ENCODE assay signal across 12 cellular contexts in genomic region chr12:68871396-68871795, GRCh38.
DNase-seq lines count a peak whose midpoint lies in the region; ATAC-seq and TF ChIP-seq lines count a peak whose summit lies in the region.
"Had no signal": no experiment of that assay in that cellular context is flagged by ENCODE, and none has a peak within 500 bp of the region (broad histone marks: within the 10 kb centered on the region; RNA-seq: fewer than 3 reads in every experiment).

No MANE protein-coding gene starts in this region.

- H3K79me2 ChIP-seq in SU-DHL-6 (ENCODE audit: insufficient read depth, low read length) = no peaks in the 10 kb centered on the region

- peaks cover 20% of the 10 kb centered on the region for H3K36me3 Mint-ChIP-seq in activated CD4-positive, alpha-beta T cell treated with anti-CD3 and anti-CD28 coated beads, Interleukin-2, amount 10 ng/mL, durations not matched to agents 24 days and 14 days (ENCODE audit: low read depth)
- H3K36me3 Mint-ChIP-seq in activated CD4-positive, alpha-beta T cell treated with anti-CD3 and anti-CD28 coated beads for 36 hours (ENCODE audit: low read depth) = no peaks in the 10 kb centered on the region

- no peak overlapping the region for H3K27ac ChIP-seq in SU-DHL-6 (ENCODE audit: low read depth, low read length)
- H3K27ac ChIP-seq: BLaER1 treated with 17β-estradiol and CSF1 and Interleukin-3, amounts not matched to agents 10 nM and 100 nM; GM23248 had no signal

- DNase-seq in activated CD4-positive, alpha-beta T cell treated with anti-CD3 and anti-CD28 coated beads, Interleukin-2, amount 10 ng/mL, durations not matched to agents 24 days and 14 days = no peak
- no peak for DNase-seq in activated CD4-positive, alpha-beta T cell treated with anti-CD3 and anti-CD28 coated beads for 36 hours
- no peak for DNase-seq in foreskin fibroblast
- no peak for DNase-seq in NCI-H146 treated with DMSO at 0.1 percent for 48 hours (lab: John Stamatoyannopoulos, UW; ENCODE audit: unreplicated experiment)
- no peak for DNase-seq in NCI-H1092 (lab: John Stamatoyannopoulos, UW)
- DNase-seq: CD4-positive, alpha-beta T cell; DMS 273 treated with DMSO at 0.1 percent for 48 hours had no signal

- intact Hi-C loops in activated CD4-positive, alpha-beta T cell treated with anti-CD3 and anti-CD28 coated beads, Interleukin-2, amount 10 ng/mL, durations not matched to agents 24 days and 14 days (cut with micrococcal nuclease) = no loop called here
- intact Hi-C loops in activated CD4-positive, alpha-beta T cell treated with anti-CD3 and anti-CD28 coated beads for 36 hours (cut with DNase I, micrococcal nuclease) = no loop called here

- H3K9me3 ChIP-seq in SU-DHL-6 (ENCODE audit: insufficient read depth, low read length) = no peaks in the 10 kb centered on the region

- ATAC-seq in activated CD4-positive, alpha-beta T cell treated with anti-CD3 and anti-CD28 coated beads for 36 hours = no peak
- ATAC-seq in GM18867 (IDR thresholded peaks at IDR 0.05; ENCODE audit: unreplicated experiment) = peak; percentile 10

- no peaks in the 10 kb centered on the region for H3K9me2 ChIP-seq in SU-DHL-6 (replicated peaks; ENCODE audit: insufficient read depth, low read length)

- CTCF ChIA-PET in activated CD4-positive, alpha-beta T cell treated with anti-CD3 and anti-CD28 coated beads for 36 hours (lab: Charles Lee) = interaction anchor here (1.1 to 1.2 kb wide), 2 partner anchors 9 to 83 kb away, joined by 3 read pairs; no protein-coding TSS in a partner anchor

- H3K9ac ChIP-seq in SU-DHL-6 (ENCODE audit: low read length) = no peak overlapping the region
- H3K9ac ChIP-seq: BLaER1 treated with 17β-estradiol and CSF1 and Interleukin-3, amounts not matched to agents 10 nM and 100 nM; GM23248 had no signal

- no peaks in the 10 kb centered on the region for H3K9me3 Mint-ChIP-seq in activated CD4-positive, alpha-beta T cell treated with anti-CD3 and anti-CD28 coated beads, Interleukin-2, amount 10 ng/mL, durations not matched to agents 24 days and 14 days
- no peaks in the 10 kb centered on the region for H3K9me3 Mint-ChIP-seq in activated CD4-positive, alpha-beta T cell treated with anti-CD3 and anti-CD28 coated beads for 36 hours (ENCODE audit: low read depth)
- H3K9me3 Mint-ChIP-seq: CD4-positive, alpha-beta T cell had no signal

- peak overlapping the region; percentile 64 for H2AFZ ChIP-seq in SU-DHL-6 (ENCODE audit: low read depth, low read length, severe bottlenecking)
- H2AFZ ChIP-seq: GM23248 had no signal

- peaks cover 7% of the 10 kb centered on the region for H3K4me1 Mint-ChIP-seq in activated CD4-positive, alpha-beta T cell treated with anti-CD3 and anti-CD28 coated beads, Interleukin-2, amount 10 ng/mL, durations not matched to agents 24 days and 14 days
- H3K4me1 Mint-ChIP-seq in activated CD4-positive, alpha-beta T cell treated with anti-CD3 and anti-CD28 coated beads for 36 hours = no peaks in the 10 kb centered on the region

- H3K36me3 ChIP-seq in SU-DHL-6 (ENCODE audit: low read length) = no peaks in the 10 kb centered on the region

- no peak overlapping the region for H3K4me3 Mint-ChIP-seq in activated CD4-positive, alpha-beta T cell treated with anti-CD3 and anti-CD28 coated beads, Interleukin-2, amount 10 ng/mL, durations not matched to agents 24 days and 14 days
- no peak overlapping the region for H3K4me3 Mint-ChIP-seq in activated CD4-positive, alpha-beta T cell treated with anti-CD3 and anti-CD28 coated beads for 36 hours
- H3K4me3 Mint-ChIP-seq: CD4-positive, alpha-beta T cell had no signal

- POLR2A ChIA-PET in activated CD4-positive, alpha-beta T cell treated with anti-CD3 and anti-CD28 coated beads for 36 hours (lab: Charles Lee) = no interaction called here

- TF ChIP-seq CTCF in SU-DHL-6 (IDR thresholded peaks at IDR 0.05; ENCODE audit: insufficient read depth, low read length, poor library complexity, severe bottlenecking) (no peak), foreskin fibroblast (IDR thresholded peaks at IDR 0.05; ENCODE audit: low read depth, low read length) (no peak)

- H3K27ac Mint-ChIP-seq in activated CD4-positive, alpha-beta T cell treated with anti-CD3 and anti-CD28 coated beads, Interleukin-2, amount 10 ng/mL, durations not matched to agents 24 days and 14 days = peak overlapping the region; percentile 23
- H3K27ac Mint-ChIP-seq in activated CD4-positive, alpha-beta T cell treated with anti-CD3 and anti-CD28 coated beads for 36 hours = no peak overlapping the region
- H3K27ac Mint-ChIP-seq: CD4-positive, alpha-beta T cell had no signal

- no peak overlapping the region for H3K4me2 ChIP-seq in SU-DHL-6 (ENCODE audit: low read depth, low read length, poor library complexity, severe bottlenecking)

- no peaks in the 10 kb centered on the region for H4K20me1 ChIP-seq in SU-DHL-6 (ENCODE audit: low read depth, low read length)

- no peak overlapping the region for H3K4me3 ChIP-seq in SU-DHL-6 (ENCODE audit: insufficient read depth, low read length, poor library complexity, severe bottlenecking)
- no peak overlapping the region for H3K4me3 ChIP-seq in foreskin fibroblast (ENCODE audit: low read depth in 1 of 2, low read length in 2 of 2)
- H3K4me3 ChIP-seq: BLaER1 treated with 17β-estradiol and CSF1 and Interleukin-3, amounts not matched to agents 10 nM and 100 nM; GM12878; GM23248 had no signal

- H3K27me3 Mint-ChIP-seq in activated CD4-positive, alpha-beta T cell treated with anti-CD3 and anti-CD28 coated beads, Interleukin-2, amount 10 ng/mL, durations not matched to agents 24 days and 14 days = no peaks in the 10 kb centered on the region
- peaks cover 2% of the 10 kb centered on the region for H3K27me3 Mint-ChIP-seq in activated CD4-positive, alpha-beta T cell treated with anti-CD3 and anti-CD28 coated beads for 36 hours
- H3K27me3 Mint-ChIP-seq: CD4-positive, alpha-beta T cell had no signal

- H3F3A ChIP-seq in SU-DHL-6 (ENCODE audit: insufficient read depth) = no peaks in the 10 kb centered on the region

- H3K27me3 ChIP-seq in SU-DHL-6 (ENCODE audit: low read length) = no peaks in the 10 kb centered on the region
- H3K27me3 ChIP-seq: BLaER1 treated with 17β-estradiol and CSF1 and Interleukin-3, amounts not matched to agents 10 nM and 100 nM had no signal
